In the genomic region with DNA sequence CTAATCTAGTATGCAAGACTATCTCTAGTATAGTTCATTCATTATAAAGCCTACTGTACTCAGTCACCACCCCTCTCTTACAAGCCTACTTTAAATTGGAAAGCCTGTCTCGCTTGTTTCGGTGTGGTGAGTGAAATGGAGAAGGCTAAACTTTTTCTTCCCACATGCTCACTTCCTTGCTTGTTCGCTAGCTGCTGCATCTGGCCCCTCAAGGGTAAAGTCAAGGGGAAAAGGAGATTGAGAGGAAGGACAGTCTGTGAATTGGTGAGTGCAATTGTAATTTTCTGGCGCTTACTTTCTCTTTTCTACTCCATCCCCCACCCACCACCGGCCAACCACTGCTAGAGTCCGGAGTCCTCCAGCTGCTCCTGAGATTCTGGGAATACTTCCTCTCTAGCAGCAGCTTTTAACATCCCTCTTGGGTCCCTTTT, we compare ENCODE assay signal across 10 cellular contexts. TPM values are rescaled to one million over a fixed set of nuclear protein-coding genes. Genes with fewer than 3 reads are reported as not detected.
DNase-seq lines count a peak whose midpoint lies in the region; ATAC-seq and TF ChIP-seq lines count a peak whose summit lies in the region.
"Had no signal": no experiment of that assay in that cellular context is flagged by ENCODE, and none has a peak within 500 bp of the region (broad histone marks: within the 10 kb centered on the region; RNA-seq: fewer than 3 reads in every experiment).

No MANE protein-coding gene starts in this region.

- TF ChIP-seq POLR2A in esophagus squamous epithelium (IDR thresholded peaks at IDR 0.05) = no peak
- no peak for TF ChIP-seq POLR2A in adrenal gland (IDR thresholded peaks at IDR 0.05)

- POLR2A ChIA-PET in naive thymus-derived CD4-positive, alpha-beta T cell (lab: Charles Lee) = interaction anchor here (4.6 kb wide), 1 partner anchor 12 kb away, joined by 63 read pairs; a partner anchor contains a TSS

- H4K20me1 ChIP-seq in OCI-LY3 (ENCODE audit: insufficient read depth, low read length) = no peaks in the 10 kb centered on the region

- H3K4me3 ChIP-seq in OCI-LY3 (ENCODE audit: low read length) (peak overlapping the region; percentile 69), esophagus squamous epithelium (no peak overlapping the region), adrenal gland (no peak overlapping the region)
- peak overlapping the region; percentile 15 for H3K4me3 ChIP-seq in naive thymus-derived CD4-positive, alpha-beta T cell (ENCODE audit: low read length)
- H3K4me3 ChIP-seq: skin epidermis had no signal

- 64 to 69% methylated on average over 6 of the region's 6 CpGs for WGBS in esophagus squamous epithelium, 2 donors
- 67 to 72% (median 69%) methylated on average over 6 of the region's 6 CpGs for WGBS in adrenal gland, 4 donors

- H3K27ac ChIP-seq in OCI-LY3 (ENCODE audit: low read length) (peak overlapping the region; percentile 97), esophagus squamous epithelium (peak overlapping the region in 1 of 4 donors; percentile 2), adrenal gland (no peak overlapping the region)
- H3K27ac ChIP-seq in naive thymus-derived CD4-positive, alpha-beta T cell (ENCODE audit: low read depth, low read length) = no peak overlapping the region

- peak overlapping the region; percentile 40 for H2AFZ ChIP-seq in OCI-LY3 (ENCODE audit: low read depth, low read length)

- peak overlapping the region in 8 of 10 donors; percentile 13 to 80 (median 53) for H3K4me3 Mint-ChIP-seq in naive thymus-derived CD4-positive, alpha-beta T cell

- no peak for TF ChIP-seq CTCF in OCI-LY3 (IDR thresholded peaks at IDR 0.05; ENCODE audit: low read depth, low read length)
- no peak for TF ChIP-seq CTCF in esophagus squamous epithelium (IDR thresholded peaks at IDR 0.05)
- no peak for TF ChIP-seq CTCF in adrenal gland (IDR thresholded peaks at IDR 0.05)

- ATAC-seq in GM18873 (IDR thresholded peaks at IDR 0.05; ENCODE audit: low FRiP score, unreplicated experiment) = peak; percentile 45
- peak; percentile 69 for ATAC-seq in HG02642 (IDR thresholded peaks at IDR 0.05; ENCODE audit: poor library complexity, unreplicated experiment)
- no peak for ATAC-seq in naive thymus-derived CD4-positive, alpha-beta T cell

- H3K36me3 Mint-ChIP-seq in naive thymus-derived CD4-positive, alpha-beta T cell = peaks cover 0 to 10% (median 0%) of the 10 kb centered on the region in 5 donors

- H3K4me1 ChIP-seq in OCI-LY3 (ENCODE audit: low read length) (peaks cover 45% of the 10 kb centered on the region), esophagus squamous epithelium (peaks cover 0 to 5% (median 0%) of the 10 kb centered on the region in 3 donors), adrenal gland (replicated peaks in 1 of 2) (no peaks in the 10 kb centered on the region)
- peaks cover 10 to 46% of the 10 kb centered on the region in 2 donors for H3K4me1 ChIP-seq in naive thymus-derived CD4-positive, alpha-beta T cell (ENCODE audit: control insufficient read depth in 2 of 2, insufficient read depth in 2 of 2, low read length in 2 of 2)

- H3K79me2 ChIP-seq in OCI-LY3 (ENCODE audit: low read length) = no peaks in the 10 kb centered on the region

- H3K27me3 Mint-ChIP-seq in naive thymus-derived CD4-positive, alpha-beta T cell = peaks cover 0 to 4% (median 0%) of the 10 kb centered on the region in 5 donors

- H3K4me1 Mint-ChIP-seq in naive thymus-derived CD4-positive, alpha-beta T cell = peaks cover 22 to 40% (median 34%) of the 10 kb centered on the region in 7 donors

- CTCF ChIA-PET in naive thymus-derived CD4-positive, alpha-beta T cell (lab: Charles Lee) = no interaction called here

- intact Hi-C loops in naive thymus-derived CD4-positive, alpha-beta T cell (cut with micrococcal nuclease) = loop anchor here in 1 of 2 donors (5.0 kb wide), 1 partner anchor 99 kb away; no protein-coding TSS in a partner anchor
- intact Hi-C loops in esophagus squamous epithelium (cut with DNase I) = no loop called here
- intact Hi-C loops in adrenal gland (cut with DNase I) = no loop called here

- peak overlapping the region; percentile 78 for H3K4me2 ChIP-seq in OCI-LY3 (ENCODE audit: low read length)

- peak overlapping the region; percentile 15 to 91 (median 81) for H3K27ac Mint-ChIP-seq in naive thymus-derived CD4-positive, alpha-beta T cell

- peaks cover 0 to 6% (median 0%) of the 10 kb centered on the region in 11 donors for H3K9me3 Mint-ChIP-seq in naive thymus-derived CD4-positive, alpha-beta T cell

- DNase-seq in naive thymus-derived CD4-positive, alpha-beta T cell = no peak
- no peak for DNase-seq in GM19240 (ENCODE audit: insufficient read length, low spot score)
- no peak for DNase-seq in activated CD8-positive, alpha-beta memory T cell treated with anti-CD3 and anti-CD28 coated beads for 24 hours
- DNase-seq in esophagus squamous epithelium (lab: John Stamatoyannopoulos, UW) = no peak
- DNase-seq in adrenal gland = no peak

- peak overlapping the region; percentile 76 for H3K9ac ChIP-seq in OCI-LY3 (ENCODE audit: low read length)

- H3K27me3 ChIP-seq in OCI-LY3 (ENCODE audit: low read depth, low read length) (no peaks in the 10 kb centered on the region), esophagus squamous epithelium (no peaks in the 10 kb centered on the region), adrenal gland (no peaks in the 10 kb centered on the region)
- H3K27me3 ChIP-seq in naive thymus-derived CD4-positive, alpha-beta T cell (ENCODE audit: control insufficient read depth in 2 of 2, insufficient read depth in 2 of 2, low read length in 2 of 2) = no peaks in the 10 kb centered on the region

- H3K9me3 ChIP-seq in OCI-LY3 (ENCODE audit: insufficient read depth, low read length) (no peaks in the 10 kb centered on the region), esophagus squamous epithelium (no peaks in the 10 kb centered on the region), adrenal gland (replicated peaks in 1 of 3) (no peaks in the 10 kb centered on the region)
- H3K9me3 ChIP-seq in naive thymus-derived CD4-positive, alpha-beta T cell (ENCODE audit: control insufficient read depth in 2 of 3, low read length in 3 of 3) = no peaks in the 10 kb centered on the region

- H3K36me3 ChIP-seq in OCI-LY3 (replicated peaks; ENCODE audit: low read depth, low read length) (no peaks in the 10 kb centered on the region), esophagus squamous epithelium (no peaks in the 10 kb centered on the region), adrenal gland (replicated peaks in 1 of 2) (no peaks in the 10 kb centered on the region)
- no peaks in the 10 kb centered on the region for H3K36me3 ChIP-seq in naive thymus-derived CD4-positive, alpha-beta T cell (ENCODE audit: control insufficient read depth in 2 of 3, insufficient read depth in 3 of 3, low read length in 3 of 3)

RNA-seq across cellular contexts. Expression of a gene that starts 12.1 kb away (rescaled TPM):
- 10 to 100 TPM; 39.7 to 78.5 (median 44.7) TPM for total RNA-seq in naive thymus-derived CD4-positive, alpha-beta T cell
- 10 to 100 TPM; 10.4 to 13.8 TPM for polyA plus RNA-seq in naive thymus-derived CD4-positive, alpha-beta T cell
- total RNA-seq in esophagus squamous epithelium (10 to 100 TPM; 28.5 to 65.8 (median 46.9) TPM), adrenal gland (10 to 100 TPM in 2 of 8 donors, 1 to 10 TPM in 6; 3.1 to 23.7 (median 6.4) TPM)
- 1 to 10 TPM in 2 of 3 donors, under 1 TPM in 1; 0.81 to 3.9 (median 2.8) TPM for polyA plus RNA-seq in adrenal gland
- total RNA-seq: LHCN-M2 had no signal

RNA-seq across cellular contexts. Expression of a gene that starts 25.0 kb away (rescaled TPM):
- 1 to 10 TPM in 1 of 5 experiments, under 1 TPM in 2, not detected in 2; 0.10 to 5.2 (median 0.72) TPM for total RNA-seq in naive thymus-derived CD4-positive, alpha-beta T cell
- not detected for polyA plus RNA-seq in naive thymus-derived CD4-positive, alpha-beta T cell
- total RNA-seq in esophagus squamous epithelium (1 to 10 TPM in 1 of 4 donors, under 1 TPM in 3; 0.19 to 1.0 (median 0.30) TPM), adrenal gland (under 1 TPM in 3 of 8 donors, not detected in 5; 0.08 to 0.61 (median 0.52) TPM)
- polyA plus RNA-seq in adrenal gland = under 1 TPM in 2 of 3 donors, not detected in 1; 0.03 to 0.04 TPM
- total RNA-seq: LHCN-M2 had no signal

Comparison
In these comparisons a context has a peak if more than half of its experiments do, and no peak if none do; other contexts are left out.
1. H3K4me3 ChIP-seq: peak in OCI-LY3 (single experiment) and naive thymus-derived CD4-positive, alpha-beta T cell (single experiment); none in esophagus squamous epithelium (0 of 4) and adrenal gland (0 of 4).